21 cellular contexts compared by ENCODE assay signal in the genomic region with DNA sequence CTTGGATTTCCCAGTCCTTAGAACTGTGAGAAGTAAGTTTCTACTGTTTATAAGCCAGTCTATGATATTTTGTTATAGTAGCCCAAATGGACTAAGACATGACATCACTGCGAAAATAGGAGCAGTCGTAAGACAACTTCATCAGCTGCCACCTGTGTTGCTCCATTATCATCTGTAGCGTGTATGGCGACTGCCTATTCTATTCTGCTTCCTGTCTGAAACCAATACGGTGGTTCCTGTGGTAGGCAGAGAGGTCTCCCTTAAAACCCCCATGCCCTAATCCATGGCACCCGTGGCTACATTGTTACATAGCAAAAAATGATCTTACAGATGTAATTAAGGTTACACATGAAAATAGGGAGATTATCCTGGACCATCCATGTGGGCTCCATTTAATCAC.
"Had no signal": no experiment of that assay in that cellular context is flagged by ENCODE, and none has a peak within 500 bp of the region (broad histone marks: within the 10 kb centered on the region; RNA-seq: fewer than 3 reads in every experiment).

No MANE protein-coding gene starts in this region.

- H3K4me1 ChIP-seq: parathyroid adenoma, thyroid gland, upper lobe of right lung had no signal

- H3K4me1 Mint-ChIP-seq: activated T-helper 17 cell treated with anti-CD3 and anti-CD28 coated beads, Interleukin-2, amount 50 U/mL, for 72 hours; immature natural killer cell had no signal

- ATAC-seq: activated naive CD4-positive, alpha-beta T cell treated with anti-CD3 and anti-CD28 coated beads, Interleukin-2, amount 50 U/mL, for 72 hours; activated T-helper 17 cell treated with anti-CD3 and anti-CD28 coated beads, Interleukin-2, amount 50 U/mL, for 72 hours; esophagus mucosa; upper lobe of right lung; WTC11 had no signal

- H3K36me3 Mint-ChIP-seq: activated naive CD4-positive, alpha-beta T cell treated with anti-CD3 and anti-CD28 coated beads, Interleukin-2, amount 50 U/mL, for 72 hours; WTC11 had no signal

- H3K27ac Mint-ChIP-seq: activated naive CD4-positive, alpha-beta T cell treated with anti-CD3 and anti-CD28 coated beads, Interleukin-2, amount 50 U/mL, for 72 hours; activated T-cell treated with anti-CD3 and anti-CD28 coated beads, Interleukin-2, amount 50 U/mL, for 24 hours; activated T-helper 17 cell treated with anti-CD3 and anti-CD28 coated beads, Interleukin-2, amount 50 U/mL, for 72 hours; immature natural killer cell; nephron; stimulated activated naive CD8-positive, alpha-beta T cell treated with anti-CD3 and anti-CD28 coated beads, Interleukin-15, Interleukin-2, amounts not matched to agents 100 ng/mL and 50 ng/mL, for 24 hours; WTC11 had no signal

- H3K9me3 ChIP-seq: neutrophil, thyroid gland, upper lobe of right lung had no signal

- H3K36me3 ChIP-seq: neutrophil, thyroid gland, upper lobe of right lung had no signal

- H2AFZ ChIP-seq: parathyroid adenoma had no signal

- H3K4me3 Mint-ChIP-seq: activated T-cell treated with anti-CD3 and anti-CD28 coated beads, Interleukin-2, amount 50 U/mL, for 24 hours; activated T-helper 17 cell treated with anti-CD3 and anti-CD28 coated beads, Interleukin-2, amount 50 U/mL, for 72 hours; immature natural killer cell; nephron; stimulated activated naive CD8-positive, alpha-beta T cell treated with anti-CD3 and anti-CD28 coated beads, Interleukin-15, Interleukin-2, amounts not matched to agents 100 ng/mL and 50 ng/mL, for 24 hours; WTC11 had no signal

- H3K4me3 ChIP-seq: thyroid gland, upper lobe of right lung had no signal

- H3K79me2 ChIP-seq: parathyroid adenoma had no signal

- DNase-seq: activated T-cell treated with anti-CD3 and anti-CD28 coated beads, Interleukin-2, amount 50 U/mL, for 24 hours; aorta; central memory CD4-positive, alpha-beta T cell; dermis blood vessel endothelial cell; effector memory CD4-positive, alpha-beta T cell; foreskin melanocyte; immature natural killer cell; right cardiac atrium; stimulated activated CD4-positive, alpha-beta T cell treated with anti-CD3 and anti-CD28 coated beads, Interleukin-1b, Interleukin-23, amount 100 ng/mL, for 48 hours; substantia nigra; T1000; thyroid gland; upper lobe of right lung had no signal

- H3K27ac ChIP-seq: neutrophil, parathyroid adenoma, thyroid gland, upper lobe of right lung had no signal

- H3K9me3 Mint-ChIP-seq: activated T-cell treated with anti-CD3 and anti-CD28 coated beads, Interleukin-2, amount 50 U/mL, for 24 hours; nephron; WTC11 had no signal

- H3K27me3 Mint-ChIP-seq: activated T-cell treated with anti-CD3 and anti-CD28 coated beads, Interleukin-2, amount 50 U/mL, for 24 hours; activated T-helper 17 cell treated with anti-CD3 and anti-CD28 coated beads, Interleukin-2, amount 50 U/mL, for 72 hours; stimulated activated naive CD8-positive, alpha-beta T cell treated with anti-CD3 and anti-CD28 coated beads, Interleukin-15, Interleukin-2, amounts not matched to agents 100 ng/mL and 50 ng/mL, for 24 hours had no signal

- H3K27me3 ChIP-seq: neutrophil, thyroid gland, upper lobe of right lung had no signal
